20 cellular contexts compared by ENCODE assay signal in the genomic region with DNA sequence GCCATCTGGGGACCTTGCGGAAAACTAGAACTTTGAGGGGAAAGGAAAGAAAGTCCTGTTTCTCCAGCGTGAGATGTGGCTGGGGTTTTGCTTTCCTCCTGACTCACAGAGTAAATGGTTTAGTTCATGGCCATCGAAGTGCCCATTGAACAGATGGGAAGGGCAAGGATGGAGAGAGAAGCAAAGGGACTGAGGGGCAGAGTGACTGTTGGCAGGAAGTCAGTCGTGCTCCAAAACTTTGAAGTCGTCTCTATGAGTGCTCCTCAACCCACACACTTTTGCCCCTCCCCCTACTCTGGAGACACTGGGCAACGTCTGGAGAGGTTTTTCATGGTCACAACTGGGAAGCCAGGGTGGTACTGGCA.
DNase-seq lines count a peak whose midpoint lies in the region; ATAC-seq lines count a peak whose summit lies in the region.
"Had no signal": no experiment of that assay in that cellular context is flagged by ENCODE, and none has a peak within 500 bp of the region (broad histone marks: within the 10 kb centered on the region; RNA-seq: fewer than 3 reads in every experiment).

No MANE protein-coding gene starts in this region.

- H3K4me3 ChIP-seq in HUES64 (ENCODE audit: low read length) (peak overlapping the region; percentile 35; the same call in 1 of the 2 replicates), mucosa of rectum (ENCODE audit: low read length in 2 of 2) (peak overlapping the region; percentile 36 to 53)
- H3K4me3 ChIP-seq: ovary, SJSA1, spleen, uterus had no signal

- H3K4me1 ChIP-seq in HUES64 (ENCODE audit: insufficient read depth, low read length) (peaks cover 16% of the 10 kb centered on the region; the same call in 1 of the 2 replicates), mucosa of rectum (ENCODE audit: control insufficient read depth in 2 of 2, insufficient read depth in 2 of 2, low read length in 2 of 2) (peaks cover 46 to 55% of the 10 kb centered on the region in 2 donors)
- H3K4me1 ChIP-seq: uterus had no signal

- DNase-seq in caudate nucleus (lab: John Stamatoyannopoulos, UW) (no peak), substantia nigra (lab: John Stamatoyannopoulos, UW) (no peak), NCI-H748 (lab: John Stamatoyannopoulos, UW; ENCODE audit: unreplicated experiment) (no peak), DMS53 treated with DMSO at 0.1 percent for 48 hours (lab: John Stamatoyannopoulos, UW; ENCODE audit: unreplicated experiment) (no peak)
- DNase-seq: activated CD4-positive, alpha-beta T cell treated with anti-CD3 and anti-CD28 coated beads, Interleukin-2, amount 10 ng/mL, durations not matched to agents 7 days and 5 days; activated naive CD8-positive, alpha-beta T cell treated with anti-CD3 and anti-CD28 coated beads for 36 hours; COR-L47; GF-D8; NCI-H1105 treated with DMSO at 0.1 percent for 48 hours; NCI-H2171; ovary; spleen; stimulated activated naive B cell treated with anti-CD40 and anti-IgM and Interleukin-4, amounts not matched to agents 10 μg/mL and 1 μg/mL and 100 μg/mL, for 72 hours; uterus had no signal

- H3K36me3 ChIP-seq in HUES64 (ENCODE audit: insufficient read depth, low read length): no peaks in the 10 kb centered on the region
- no peaks in the 10 kb centered on the region for H3K36me3 ChIP-seq in mucosa of rectum (ENCODE audit: control insufficient read depth in 2 of 2, insufficient read depth in 2 of 2, low read length in 2 of 2)
- H3K36me3 ChIP-seq: ovary, SJSA1, spleen, uterus had no signal

- H3K9ac ChIP-seq in HUES64 (ENCODE audit: low read depth, low read length) (no peak overlapping the region), mucosa of rectum (ENCODE audit: low read depth in 1 of 2, low read length in 2 of 2) (peak overlapping the region; percentile 47 to 58)

- H3K9me3 ChIP-seq in HUES64 (ENCODE audit: insufficient read depth, low read depth, low read length) (no peaks in the 10 kb centered on the region), mucosa of rectum (ENCODE audit: control insufficient read depth in 2 of 2, low read length in 2 of 2) (no peaks in the 10 kb centered on the region)
- H3K9me3 ChIP-seq: ovary, SJSA1, spleen, uterus had no signal

- WGBS in HUES64: 68% methylated on average over 6 of the region's 6 CpGs

- H3K27ac ChIP-seq in HUES64 (ENCODE audit: low read depth, low read length): no peak overlapping the region
- H3K27ac ChIP-seq in caudate nucleus (ENCODE audit: low read depth, low read length): peak overlapping the region; percentile 81
- H3K27ac ChIP-seq in mucosa of rectum (ENCODE audit: low read depth in 2 of 2, low read length in 2 of 2): peak overlapping the region; percentile 88 to 89
- peak overlapping the region; percentile 77 for H3K27ac ChIP-seq in substantia nigra (ENCODE audit: low read depth, low read length, poor library complexity, severe bottlenecking)
- H3K27ac ChIP-seq: HL-60, ovary, SJSA1, spleen, uterus had no signal

- no peak for ATAC-seq in GM21515 (IDR thresholded peaks at IDR 0.05; ENCODE audit: unreplicated experiment)
- no peak for ATAC-seq in HG03175 (IDR thresholded peaks at IDR 0.05; ENCODE audit: unreplicated experiment)
- ATAC-seq: stimulated activated naive B cell treated with anti-CD40 and anti-IgM and Interleukin-4, amounts not matched to agents 10 μg/mL and 1 μg/mL and 100 μg/mL, for 72 hours had no signal

- H3K27me3 ChIP-seq in HUES64 (ENCODE audit: insufficient read depth, low read length): peaks cover 8% of the 10 kb centered on the region; the same call in 1 of the 2 replicates
- peaks cover 0 to 4% of the 10 kb centered on the region in 2 donors for H3K27me3 ChIP-seq in mucosa of rectum (ENCODE audit: control insufficient read depth in 2 of 2, insufficient read depth in 2 of 2, low read length in 2 of 2)
- H3K27me3 ChIP-seq: ovary, SJSA1, uterus had no signal
